8 cellular contexts compared by ENCODE assay signal in the genomic region with DNA sequence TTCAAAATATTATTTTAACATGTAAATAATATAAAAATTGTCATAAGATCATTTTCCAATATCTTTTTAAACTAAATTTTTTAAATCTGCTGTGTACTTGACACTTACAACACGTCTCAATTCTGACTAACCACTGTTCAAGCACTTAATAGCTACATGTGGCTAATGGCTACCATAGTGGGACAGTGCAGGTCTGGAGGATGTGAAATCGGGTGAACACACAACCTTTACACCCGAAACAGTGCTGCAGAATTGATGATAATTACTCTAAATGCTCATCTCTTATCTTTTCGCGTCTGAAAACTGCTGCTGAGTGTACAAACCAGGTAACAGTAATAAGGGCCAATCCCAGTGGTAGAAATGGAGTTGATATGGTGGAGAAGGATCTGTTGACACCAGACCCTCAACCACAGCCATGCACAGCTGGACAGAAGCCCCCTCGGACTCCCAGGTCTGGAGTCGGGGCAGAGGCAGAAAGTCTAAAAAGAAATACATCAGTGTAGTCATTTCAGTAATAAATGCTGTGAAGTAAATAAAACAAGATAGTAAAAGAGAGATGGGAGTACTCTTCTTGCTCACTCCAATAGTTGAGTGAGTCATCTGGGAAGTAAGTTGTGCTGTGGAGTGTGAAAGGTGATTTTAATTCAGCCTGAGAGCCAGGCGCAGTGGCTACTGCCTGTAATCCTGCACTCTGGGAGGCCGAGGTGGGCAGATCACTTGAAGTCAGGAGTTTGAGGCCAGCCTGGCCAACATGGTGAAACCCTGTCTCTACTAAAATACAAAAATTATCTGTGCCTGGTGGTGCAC.
A peak's percentile ranks its signal among the peaks of the same experiment; 100 is the strongest.
DNase-seq lines count a peak whose midpoint lies in the region; ATAC-seq and TF ChIP-seq lines count a peak whose summit lies in the region.
"Had no signal": no experiment of that assay in that cellular context is flagged by ENCODE, and none has a peak within 500 bp of the region (broad histone marks: within the 10 kb centered on the region; RNA-seq: fewer than 3 reads in every experiment).

No MANE protein-coding gene starts in this region.

- no peaks in the 10 kb centered on the region for H3K9me3 ChIP-seq in stomach smooth muscle (ENCODE audit: control insufficient read depth in 2 of 2, low read length in 2 of 2)

- H3K36me3 ChIP-seq in stomach smooth muscle (ENCODE audit: control insufficient read depth in 2 of 2, insufficient read depth in 2 of 2, low read length in 2 of 2), result peaks cover 8 to 24% of the 10 kb centered on the region in 2 donors

- peak overlapping the region; percentile 73 for H3K27ac ChIP-seq in stomach smooth muscle (ENCODE audit: low read length)

- H3K27me3 ChIP-seq in stomach smooth muscle (ENCODE audit: control insufficient read depth in 1 of 2, insufficient read depth in 2 of 2, low read length in 2 of 2), result no peaks in the 10 kb centered on the region

- H3K4me3 ChIP-seq in choroid plexus epithelial cell (ENCODE audit: low read depth, low read length), result no peak overlapping the region
- H3K4me3 ChIP-seq in stomach smooth muscle (ENCODE audit: low read length in 2 of 2), result no peak overlapping the region

- H3K4me1 Mint-ChIP-seq in natural killer cell, result peaks cover 5 to 11% of the 10 kb centered on the region in 2 donors
- no peaks in the 10 kb centered on the region for H3K4me1 Mint-ChIP-seq in activated naive CD8-positive, alpha-beta T cell treated with anti-CD3 and anti-CD28 coated beads for 36 hours

- ATAC-seq in GM19455 (IDR thresholded peaks at IDR 0.05; ENCODE audit: unreplicated experiment) (peak; percentile 91), HG03060 (IDR thresholded peaks at IDR 0.05; ENCODE audit: low read depth, unreplicated experiment) (peak; percentile 96), natural killer cell (no peak)
- ATAC-seq: activated CD4-positive, CD25-positive, alpha-beta regulatory T cell treated with anti-CD3 and anti-CD28 coated beads, Interleukin-2, amount 50 U/mL, for 24 hours had no signal

- H3K27ac Mint-ChIP-seq in natural killer cell, result no peak overlapping the region
- no peak overlapping the region for H3K27ac Mint-ChIP-seq in activated naive CD8-positive, alpha-beta T cell treated with anti-CD3 and anti-CD28 coated beads for 36 hours

- no peaks in the 10 kb centered on the region for H3K36me3 Mint-ChIP-seq in natural killer cell
- H3K36me3 Mint-ChIP-seq in activated naive CD8-positive, alpha-beta T cell treated with anti-CD3 and anti-CD28 coated beads for 36 hours, result no peaks in the 10 kb centered on the region

- no peak overlapping the region for H3K4me3 Mint-ChIP-seq in natural killer cell
- H3K4me3 Mint-ChIP-seq in activated naive CD8-positive, alpha-beta T cell treated with anti-CD3 and anti-CD28 coated beads for 36 hours, result no peak overlapping the region

- H3K27me3 Mint-ChIP-seq in natural killer cell (ENCODE audit: low read depth in 2 of 2), result no peaks in the 10 kb centered on the region
- H3K27me3 Mint-ChIP-seq in activated naive CD8-positive, alpha-beta T cell treated with anti-CD3 and anti-CD28 coated beads for 36 hours, result no peaks in the 10 kb centered on the region

- peaks cover 62% of the 10 kb centered on the region for H3K4me1 ChIP-seq in stomach smooth muscle (ENCODE audit: control insufficient read depth, insufficient read depth, low read length)

- TF ChIP-seq CTCF in choroid plexus epithelial cell (conservative IDR thresholded peaks at IDR 0.05; ENCODE audit: low read depth, low read length) (no peak), natural killer cell (IDR thresholded peaks at IDR 0.05) (no peak)

- H3K9ac ChIP-seq in stomach smooth muscle (ENCODE audit: low read length in 2 of 2), result peak overlapping the region; percentile 19 to 29

- intact Hi-C loops in natural killer cell (cut with micrococcal nuclease), result no loop called here

- H3K9me3 Mint-ChIP-seq in natural killer cell, result no peaks in the 10 kb centered on the region
- no peaks in the 10 kb centered on the region for H3K9me3 Mint-ChIP-seq in activated naive CD8-positive, alpha-beta T cell treated with anti-CD3 and anti-CD28 coated beads for 36 hours

- DNase-seq in choroid plexus epithelial cell (ENCODE audit: low read depth) (peak; percentile 66), natural killer cell (no peak), iPS-NIHi11 (ENCODE audit: low spot score) (no peak)
- DNase-seq in activated naive CD8-positive, alpha-beta T cell treated with anti-CD3 and anti-CD28 coated beads for 36 hours, result no peak

Comparison
In these comparisons a context has a peak if more than half of its experiments do, and no peak if none do; other contexts are left out.
1. ATAC-seq: peak in GM19455 (single experiment) and HG03060 (single experiment); none in natural killer cell (0 of 3).